Comparison of ENCODE assay signal across 1 cellular context in the genomic region with DNA sequence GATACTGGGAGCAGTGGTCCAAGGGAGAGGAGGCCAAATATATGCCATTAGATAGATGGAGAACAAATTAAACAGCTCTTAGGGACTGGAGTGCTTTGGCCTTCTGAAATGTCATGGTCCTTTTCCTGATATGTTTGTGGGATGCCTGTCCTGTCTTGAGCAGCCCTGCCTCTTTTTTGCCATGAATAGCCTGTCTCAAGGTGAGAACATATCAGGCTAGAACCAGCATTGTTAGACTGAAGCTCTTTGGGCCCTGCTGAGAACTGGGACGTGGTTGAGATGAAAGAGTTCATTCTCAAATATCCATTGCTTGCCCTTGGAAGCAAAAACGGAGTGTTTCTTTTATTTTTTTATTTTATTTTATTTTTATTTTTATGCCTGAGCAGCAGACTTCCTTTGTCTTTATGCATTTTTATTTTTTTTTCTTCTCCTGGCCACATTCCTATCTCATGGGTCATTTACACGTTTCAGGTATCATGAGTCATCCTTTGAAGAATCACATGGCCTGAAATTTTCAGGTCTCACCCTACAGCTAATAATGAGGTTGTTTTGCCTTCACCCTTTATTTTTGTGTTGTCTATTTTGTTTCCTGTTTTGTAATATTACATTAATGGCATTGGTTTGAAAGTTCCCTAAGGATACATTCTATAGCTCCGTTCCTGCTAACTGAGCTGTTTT.
TF ChIP-seq lines count a peak whose summit lies in the region.

No MANE protein-coding gene starts in this region.

TF ChIP-seq in IMR-90, 13 proteins besides CTCF, POLR2A, EP300 and RAD21 (continued from another document):
- TF ChIP-seq, protein P1, sequence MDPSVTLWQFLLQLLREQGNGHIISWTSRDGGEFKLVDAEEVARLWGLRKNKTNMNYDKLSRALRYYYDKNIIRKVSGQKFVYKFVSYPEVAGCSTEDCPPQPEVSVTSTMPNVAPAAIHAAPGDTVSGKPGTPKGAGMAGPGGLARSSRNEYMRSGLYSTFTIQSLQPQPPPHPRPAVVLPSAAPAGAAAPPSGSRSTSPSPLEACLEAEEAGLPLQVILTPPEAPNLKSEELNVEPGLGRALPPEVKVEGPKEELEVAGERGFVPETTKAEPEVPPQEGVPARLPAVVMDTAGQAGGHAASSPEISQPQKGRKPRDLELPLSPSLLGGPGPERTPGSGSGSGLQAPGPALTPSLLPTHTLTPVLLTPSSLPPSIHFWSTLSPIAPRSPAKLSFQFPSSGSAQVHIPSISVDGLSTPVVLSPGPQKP (IDR thresholded peaks at IDR 0.05; ENCODE audit: borderline replicate concordance, low read depth, low read length) = no peak
- TF ChIP-seq MAFK (IDR thresholded peaks at IDR 0.05; ENCODE audit: low read depth, low read length) (no peak), CEBPB (IDR thresholded peaks at IDR 0.05; ENCODE audit: low read depth, low read length) (no peak), BHLHE40 (IDR thresholded peaks at IDR 0.05; ENCODE audit: low read depth, low read length) (no peak), RCOR1 (IDR thresholded peaks at IDR 0.05; ENCODE audit: insufficient replicate concordance, low read length) (no peak), MAZ (IDR thresholded peaks at IDR 0.05; ENCODE audit: borderline replicate concordance, low read depth, low read length) (no peak), SMC3 (IDR thresholded peaks at IDR 0.05; ENCODE audit: low read depth, low read length) (no peak), RFX5 (IDR thresholded peaks at IDR 0.05; ENCODE audit: low read depth, low read length) (no peak), FOS (IDR thresholded peaks at IDR 0.05; ENCODE audit: low read depth, low read length) (no peak)
TF ChIP-seq in IMR-90: peak in this region for 0.
